22 cellular contexts compared by ENCODE assay signal in genomic region chr2:83899271-83899670, GRCh38.
"Had no signal": no experiment of that assay in that cellular context is flagged by ENCODE, and none has a peak within 500 bp of the region (broad histone marks: within the 10 kb centered on the region; RNA-seq: fewer than 3 reads in every experiment).

No MANE protein-coding gene starts in this region.

- H3K27me3 Mint-ChIP-seq: memory B cell; natural killer cell treated with Interleukin-12 subunit alpha and Interleukin-12 subunit beta and Interleukin-15 and Interleukin-18, amount 100 ng/mL, for 72 hours; progenitor cell of endocrine pancreas; stimulated activated naive B cell treated with anti-CD40 and anti-IgM and Interleukin-4, amounts not matched to agents 10 μg/mL and 1 μg/mL and 100 μg/mL, for 72 hours; type B pancreatic cell had no signal

- H3K27ac Mint-ChIP-seq: memory B cell; naive thymus-derived CD4-positive, alpha-beta T cell; natural killer cell treated with Interleukin-12 subunit alpha and Interleukin-12 subunit beta and Interleukin-15 and Interleukin-18, amount 100 ng/mL, for 72 hours; progenitor cell of endocrine pancreas; stimulated activated naive B cell treated with anti-CD40 and anti-IgM and Interleukin-4, amounts not matched to agents 10 μg/mL and 1 μg/mL and 100 μg/mL, for 72 hours; type B pancreatic cell had no signal

- H3K4me1 ChIP-seq: left ventricle myocardium inferior, right atrium auricular region, right lobe of liver, suprapubic skin, tibial nerve, uterus had no signal

- H3K36me3 ChIP-seq: left ventricle myocardium inferior, ovary, right atrium auricular region, right lobe of liver, suprapubic skin, tibial nerve, uterus had no signal

- H3K4me2 ChIP-seq: smooth muscle cell had no signal

- H3K4me1 Mint-ChIP-seq: memory B cell; naive thymus-derived CD4-positive, alpha-beta T cell; stimulated activated naive B cell treated with anti-CD40 and anti-IgM and Interleukin-4, amounts not matched to agents 10 μg/mL and 1 μg/mL and 100 μg/mL, for 72 hours had no signal

- H3K27ac ChIP-seq: left ventricle myocardium inferior, ovary, right atrium auricular region, right lobe of liver, suprapubic skin, tibial nerve, uterus had no signal

- H3K4me3 ChIP-seq: left ventricle myocardium inferior, lung, mucosa of descending colon, ovary, right atrium auricular region, right lobe of liver, smooth muscle cell, suprapubic skin, tibial nerve, uterus had no signal

- H3K9me3 ChIP-seq: left ventricle myocardium inferior, mucosa of descending colon, ovary, right atrium auricular region, right lobe of liver, suprapubic skin, tibial nerve, uterus had no signal

- DNase-seq: hypothalamus; islet precursor cell; left ventricle myocardium inferior; midbrain; mucosa of descending colon; naive thymus-derived CD4-positive, alpha-beta T cell; ovary; right lobe of liver; stimulated activated CD4-positive, alpha-beta T cell treated with anti-CD3 and anti-CD28 coated beads, Interleukin-2, amount 100 ng/mL, for 24 hours; stimulated activated CD4-positive, alpha-beta T cell treated with anti-CD3 and anti-CD28 coated beads, Interleukin-4, amount 100 ng/mL, for 1 hour; stimulated activated naive B cell treated with anti-CD40 and anti-IgM and Interleukin-4, amounts not matched to agents 10 μg/mL and 1 μg/mL and 100 μg/mL, for 72 hours; stimulated activated naive CD8-positive, alpha-beta T cell treated with anti-CD3 and anti-CD28 coated beads, Interleukin-15, Interleukin-2, amounts not matched to agents 100 U/mL and 50 U/mL, for 24 hours; uterus had no signal

- H3K27me3 ChIP-seq: ovary, right atrium auricular region, right lobe of liver, suprapubic skin, tibial nerve, uterus had no signal

- ATAC-seq: mucosa of descending colon; naive thymus-derived CD4-positive, alpha-beta T cell; natural killer cell treated with Interleukin-12 subunit alpha and Interleukin-12 subunit beta and Interleukin-15 and Interleukin-18, amount 100 ng/mL, for 72 hours; right lobe of liver; stimulated activated naive B cell treated with anti-CD40 and anti-IgM and Interleukin-4, amounts not matched to agents 10 μg/mL and 1 μg/mL and 100 μg/mL, for 72 hours; stimulated activated naive CD8-positive, alpha-beta T cell treated with anti-CD3 and anti-CD28 coated beads, Interleukin-15, Interleukin-2, amounts not matched to agents 100 U/mL and 50 U/mL, for 24 hours had no signal

- H3K36me3 Mint-ChIP-seq: memory B cell; naive thymus-derived CD4-positive, alpha-beta T cell; natural killer cell treated with Interleukin-12 subunit alpha and Interleukin-12 subunit beta and Interleukin-15 and Interleukin-18, amount 100 ng/mL, for 72 hours; stimulated activated naive B cell treated with anti-CD40 and anti-IgM and Interleukin-4, amounts not matched to agents 10 μg/mL and 1 μg/mL and 100 μg/mL, for 72 hours; type B pancreatic cell had no signal

- H3K9me3 Mint-ChIP-seq: memory B cell; natural killer cell treated with Interleukin-12 subunit alpha and Interleukin-12 subunit beta and Interleukin-15 and Interleukin-18, amount 100 ng/mL, for 72 hours; type B pancreatic cell had no signal

- H3K4me3 Mint-ChIP-seq: memory B cell; naive thymus-derived CD4-positive, alpha-beta T cell; natural killer cell treated with Interleukin-12 subunit alpha and Interleukin-12 subunit beta and Interleukin-15 and Interleukin-18, amount 100 ng/mL, for 72 hours; stimulated activated naive B cell treated with anti-CD40 and anti-IgM and Interleukin-4, amounts not matched to agents 10 μg/mL and 1 μg/mL and 100 μg/mL, for 72 hours; type B pancreatic cell had no signal
